ENCODE assay signal across 1 cellular context in genomic region chr10:91642831-91643692, GRCh38.
TF ChIP-seq lines count a peak whose summit lies in the region.

No MANE protein-coding gene starts in this region.

TF ChIP-seq in K562, 482 proteins besides CTCF, POLR2A, EP300 and RAD21:
- no peak for TF ChIP-seq NFYB (IDR thresholded peaks at IDR 0.05; ENCODE audit: extremely low read depth, insufficient read length)
- peak; percentile 82 for TF ChIP-seq SPI1 (IDR thresholded peaks at IDR 0.05; ENCODE audit: borderline replicate concordance, low read depth, low read length)
